In genomic region chr1:244326757-244327156, GRCh38 we compare ENCODE assay signal across 16 cellular contexts.
DNase-seq lines count a peak whose midpoint lies in the region; ATAC-seq and TF ChIP-seq lines count a peak whose summit lies in the region.
"Had no signal": no experiment of that assay in that cellular context is flagged by ENCODE, and none has a peak within 500 bp of the region (broad histone marks: within the 10 kb centered on the region; RNA-seq: fewer than 3 reads in every experiment).

No MANE protein-coding gene starts in this region.

- TF ChIP-seq POLR2A in suprapubic skin (IDR thresholded peaks at IDR 0.05) = no peak

- peak overlapping the region; percentile 95 for H3K27ac Mint-ChIP-seq in activated CD4-positive, alpha-beta memory T cell treated with anti-CD3 and anti-CD28 coated beads, Interleukin-2, amount 10 ng/mL, durations not matched to agents 7 days and 5 days
- no peak overlapping the region for H3K27ac Mint-ChIP-seq in activated CD4-positive, alpha-beta memory T cell treated with anti-CD3 and anti-CD28 coated beads for 36 hours
- H3K27ac Mint-ChIP-seq: memory B cell had no signal

- no peak for TF ChIP-seq EP300 in suprapubic skin (IDR thresholded peaks at IDR 0.05)

- H3K9me3 Mint-ChIP-seq in activated CD4-positive, alpha-beta memory T cell treated with anti-CD3 and anti-CD28 coated beads, Interleukin-2, amount 10 ng/mL, durations not matched to agents 7 days and 5 days = peaks cover 9% of the 10 kb centered on the region
- H3K9me3 Mint-ChIP-seq in activated CD4-positive, alpha-beta memory T cell treated with anti-CD3 and anti-CD28 coated beads for 36 hours = peaks cover 6% of the 10 kb centered on the region

- WGBS in suprapubic skin = 36% methylated on average over 2 of the region's 2 CpGs

- no peaks in the 10 kb centered on the region for H3K36me3 ChIP-seq in suprapubic skin

- no peak for DNase-seq in activated CD4-positive, alpha-beta memory T cell treated with anti-CD3 and anti-CD28 coated beads, Interleukin-2, amount 10 ng/mL, durations not matched to agents 7 days and 5 days
- no peak for DNase-seq in activated CD4-positive, alpha-beta memory T cell treated with anti-CD3 and anti-CD28 coated beads for 36 hours
- DNase-seq in NCI-H2196 (lab: John Stamatoyannopoulos, UW; ENCODE audit: unreplicated experiment) (peak; percentile 5), ecto neural progenitor cell (ENCODE audit: low spot score) (peak; percentile 12), suprapubic skin (ENCODE audit: low spot score in 2 of 2) (no peak), H4 (ENCODE audit: low spot score) (no peak)
- DNase-seq in activated effector memory CD4-positive, alpha-beta T cell treated with anti-CD3 and anti-CD28 coated beads, Interleukin-2, amount 50 U/mL, for 16 hours = no peak
- DNase-seq: activated gamma-delta T cell treated with Interleukin-2 at 50 U/mL for 16 hours; aorta; MV-4-11; nucleus accumbens; SIG-M5; stimulated activated CD4-positive, alpha-beta T cell treated with anti-CD3 and anti-CD28 coated beads, Interleukin-4, amount 100 ng/mL, for 1 hour; trophoblast cell had no signal

- peak overlapping the region; percentile 42 for H3K27ac ChIP-seq in suprapubic skin

- intact Hi-C loops in activated CD4-positive, alpha-beta memory T cell treated with anti-CD3 and anti-CD28 coated beads for 36 hours (cut with micrococcal nuclease) = no loop called here

- peaks cover 38% of the 10 kb centered on the region for H3K4me1 ChIP-seq in suprapubic skin

- H3K4me1 Mint-ChIP-seq in activated CD4-positive, alpha-beta memory T cell treated with anti-CD3 and anti-CD28 coated beads, Interleukin-2, amount 10 ng/mL, durations not matched to agents 7 days and 5 days = peaks cover 51% of the 10 kb centered on the region
- peaks cover 28% of the 10 kb centered on the region for H3K4me1 Mint-ChIP-seq in activated CD4-positive, alpha-beta memory T cell treated with anti-CD3 and anti-CD28 coated beads for 36 hours (ENCODE audit: low read depth)

- peaks cover 35% of the 10 kb centered on the region for H3K36me3 Mint-ChIP-seq in activated CD4-positive, alpha-beta memory T cell treated with anti-CD3 and anti-CD28 coated beads, Interleukin-2, amount 10 ng/mL, durations not matched to agents 7 days and 5 days (ENCODE audit: low read depth)
- peaks cover 3% of the 10 kb centered on the region for H3K36me3 Mint-ChIP-seq in activated CD4-positive, alpha-beta memory T cell treated with anti-CD3 and anti-CD28 coated beads for 36 hours

- TF ChIP-seq CTCF in suprapubic skin (IDR thresholded peaks at IDR 0.05) = no peak

- CTCF ChIA-PET in activated CD4-positive, alpha-beta memory T cell treated with anti-CD3 and anti-CD28 coated beads, Interleukin-2, amount 10 ng/mL, durations not matched to agents 7 days and 5 days (lab: Charles Lee) = interaction anchor here (5.0 kb wide), 1 partner anchor 27 kb away, joined by 33 read pairs; no protein-coding TSS in a partner anchor
- CTCF ChIA-PET in activated CD4-positive, alpha-beta memory T cell treated with anti-CD3 and anti-CD28 coated beads for 36 hours (lab: Charles Lee) = interaction anchor here (1.3 kb wide), 1 partner anchor 27 kb away, joined by 4 read pairs; no protein-coding TSS in a partner anchor

- no peak overlapping the region for H3K4me3 ChIP-seq in suprapubic skin

- H3K27me3 ChIP-seq in suprapubic skin = no peaks in the 10 kb centered on the region

- POLR2A ChIA-PET in activated CD4-positive, alpha-beta memory T cell treated with anti-CD3 and anti-CD28 coated beads, Interleukin-2, amount 10 ng/mL, durations not matched to agents 7 days and 5 days (lab: Charles Lee) = no interaction called here
- POLR2A ChIA-PET in activated CD4-positive, alpha-beta memory T cell treated with anti-CD3 and anti-CD28 coated beads for 36 hours (lab: Charles Lee) = no interaction called here

- H3K9me3 ChIP-seq in suprapubic skin = no peaks in the 10 kb centered on the region

- H3K4me3 Mint-ChIP-seq in activated CD4-positive, alpha-beta memory T cell treated with anti-CD3 and anti-CD28 coated beads, Interleukin-2, amount 10 ng/mL, durations not matched to agents 7 days and 5 days = no peak overlapping the region
- H3K4me3 Mint-ChIP-seq in activated CD4-positive, alpha-beta memory T cell treated with anti-CD3 and anti-CD28 coated beads for 36 hours = no peak overlapping the region
- H3K4me3 Mint-ChIP-seq: memory B cell had no signal

- no peak for ATAC-seq in HG03045 (IDR thresholded peaks at IDR 0.05; ENCODE audit: unreplicated experiment)

- H3K27me3 Mint-ChIP-seq in activated CD4-positive, alpha-beta memory T cell treated with anti-CD3 and anti-CD28 coated beads, Interleukin-2, amount 10 ng/mL, durations not matched to agents 7 days and 5 days = peaks cover 3% of the 10 kb centered on the region
- H3K27me3 Mint-ChIP-seq in activated CD4-positive, alpha-beta memory T cell treated with anti-CD3 and anti-CD28 coated beads for 36 hours = peaks cover 2% of the 10 kb centered on the region
- H3K27me3 Mint-ChIP-seq: memory B cell had no signal

Comparison
In these comparisons a context has a peak if more than half of its experiments do, and no peak if none do; other contexts are left out.
1. DNase-seq: peak in NCI-H2196 (single experiment) and ecto neural progenitor cell (single experiment); none in activated CD4-positive, alpha-beta memory T cell treated with anti-CD3 and anti-CD28 coated beads, Interleukin-2, amount 10 ng/mL, durations not matched to agents 7 days and 5 days (single experiment), activated CD4-positive, alpha-beta memory T cell treated with anti-CD3 and anti-CD28 coated beads for 36 hours (single experiment), suprapubic skin (0 of 2), activated effector memory CD4-positive, alpha-beta T cell treated with anti-CD3 and anti-CD28 coated beads, Interleukin-2, amount 50 U/mL, for 16 hours (single experiment) and H4 (single experiment).